Comparison of ENCODE assay signal across 3 cellular contexts in the genomic region with DNA sequence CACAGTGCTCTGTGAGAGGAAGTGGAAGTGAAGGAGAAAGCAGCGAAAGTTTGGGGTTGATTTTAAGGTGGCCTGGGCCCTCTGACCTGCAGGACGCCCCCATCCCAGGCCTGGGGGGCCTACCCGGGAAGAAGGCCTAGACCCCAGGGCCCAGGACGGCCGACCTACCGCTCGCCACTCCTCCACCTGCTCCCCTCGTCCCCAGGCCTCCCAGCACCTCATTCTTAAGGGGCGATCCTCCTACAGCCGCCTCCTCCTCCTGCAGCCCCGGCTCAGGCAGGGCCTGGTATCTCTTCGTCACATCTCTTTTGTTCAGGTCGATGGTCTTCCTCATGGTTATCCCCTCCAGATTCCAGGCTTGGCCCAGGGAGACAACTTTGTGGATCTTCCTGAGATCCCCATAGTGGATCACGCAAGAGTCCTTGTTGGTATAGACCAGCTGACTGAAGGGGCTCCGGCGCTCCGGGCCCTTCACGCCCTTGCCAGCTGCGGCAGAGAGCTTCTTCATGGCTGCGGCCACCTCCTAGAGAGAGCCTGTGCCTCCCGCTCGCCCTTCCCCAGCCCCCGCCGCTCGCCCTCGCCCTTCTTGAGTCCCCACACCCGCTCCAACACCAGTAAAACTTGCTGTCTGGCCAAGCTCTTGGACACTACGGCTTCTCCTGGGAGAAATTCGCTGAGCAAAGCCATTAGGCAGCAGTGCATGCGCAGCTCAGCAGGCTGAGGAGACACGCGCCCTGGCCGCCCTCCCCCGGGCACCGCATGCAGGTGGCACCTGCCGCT.
TF ChIP-seq lines count a peak whose summit lies in the region.

No MANE protein-coding gene starts in this region.

TF ChIP-seq in SK-N-SH treated with all-trans-retinoic acid at 6 μM for 48 hours, 23 proteins besides CTCF, POLR2A, EP300 and RAD21:
- no peak for TF ChIP-seq ZFP3 (CRISPR knock-in tag; IDR thresholded peaks at IDR 0.05)
- TF ChIP-seq ZC3H10 (CRISPR knock-in tag; IDR thresholded peaks at IDR 0.05) = no peak
- TF ChIP-seq SNAI2 (CRISPR knock-in tag; IDR thresholded peaks at IDR 0.05) = no peak
- no peak for TF ChIP-seq ISL1 (CRISPR knock-in tag; IDR thresholded peaks at IDR 0.05)
- no peak for TF ChIP-seq ZFP30 (CRISPR knock-in tag; IDR thresholded peaks at IDR 0.05)
- no peak for TF ChIP-seq ZNF565 (CRISPR knock-in tag; conservative IDR thresholded peaks at IDR 0.05; ENCODE audit: low read depth)

TF ChIP-seq in SK-N-SH, 30 proteins besides CTCF, POLR2A, EP300 and RAD21:
- TF ChIP-seq, protein P1, sequence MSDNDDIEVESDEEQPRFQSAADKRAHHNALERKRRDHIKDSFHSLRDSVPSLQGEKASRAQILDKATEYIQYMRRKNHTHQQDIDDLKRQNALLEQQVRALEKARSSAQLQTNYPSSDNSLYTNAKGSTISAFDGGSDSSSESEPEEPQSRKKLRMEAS (IDR thresholded peaks at IDR 0.05; ENCODE audit: low read depth) = no peak
- TF ChIP-seq NFIC (IDR thresholded peaks at IDR 0.05; ENCODE audit: borderline replicate concordance) (no peak), SIN3A (IDR thresholded peaks at IDR 0.05; ENCODE audit: borderline replicate concordance, low read depth, low read length) (no peak), RFX5 (IDR thresholded peaks at IDR 0.05; ENCODE audit: low read length) (no peak)
- TF ChIP-seq, protein P2, sequence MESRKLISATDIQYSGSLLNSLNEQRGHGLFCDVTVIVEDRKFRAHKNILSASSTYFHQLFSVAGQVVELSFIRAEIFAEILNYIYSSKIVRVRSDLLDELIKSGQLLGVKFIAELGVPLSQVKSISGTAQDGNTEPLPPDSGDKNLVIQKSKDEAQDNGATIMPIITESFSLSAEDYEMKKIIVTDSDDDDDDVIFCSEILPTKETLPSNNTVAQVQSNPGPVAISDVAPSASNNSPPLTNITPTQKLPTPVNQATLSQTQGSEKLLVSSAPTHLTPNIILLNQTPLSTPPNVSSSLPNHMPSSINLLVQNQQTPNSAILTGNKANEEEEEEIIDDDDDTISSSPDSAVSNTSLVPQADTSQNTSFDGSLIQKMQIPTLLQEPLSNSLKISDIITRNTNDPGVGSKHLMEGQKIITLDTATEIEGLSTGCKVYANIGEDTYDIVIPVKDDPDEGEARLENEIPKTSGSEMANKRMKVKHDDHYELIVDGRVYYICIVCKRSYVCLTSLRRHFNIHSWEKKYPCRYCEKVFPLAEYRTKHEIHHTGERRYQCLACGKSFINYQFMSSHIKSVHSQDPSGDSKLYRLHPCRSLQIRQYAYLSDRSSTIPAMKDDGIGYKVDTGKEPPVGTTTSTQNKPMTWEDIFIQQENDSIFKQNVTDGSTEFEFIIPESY (IDR thresholded peaks at IDR 0.05; ENCODE audit: borderline replicate concordance, low read depth) = no peak
- TF ChIP-seq, protein P3, sequence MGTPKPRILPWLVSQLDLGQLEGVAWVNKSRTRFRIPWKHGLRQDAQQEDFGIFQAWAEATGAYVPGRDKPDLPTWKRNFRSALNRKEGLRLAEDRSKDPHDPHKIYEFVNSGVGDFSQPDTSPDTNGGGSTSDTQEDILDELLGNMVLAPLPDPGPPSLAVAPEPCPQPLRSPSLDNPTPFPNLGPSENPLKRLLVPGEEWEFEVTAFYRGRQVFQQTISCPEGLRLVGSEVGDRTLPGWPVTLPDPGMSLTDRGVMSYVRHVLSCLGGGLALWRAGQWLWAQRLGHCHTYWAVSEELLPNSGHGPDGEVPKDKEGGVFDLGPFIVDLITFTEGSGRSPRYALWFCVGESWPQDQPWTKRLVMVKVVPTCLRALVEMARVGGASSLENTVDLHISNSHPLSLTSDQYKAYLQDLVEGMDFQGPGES (IDR thresholded peaks at IDR 0.05; ENCODE audit: low read depth, low read length) = no peak

TF ChIP-seq in K562, 482 proteins besides CTCF, POLR2A, EP300 and RAD21:
- TF ChIP-seq SIX5 (IDR thresholded peaks at IDR 0.05; ENCODE audit: borderline replicate concordance in 1 of 2, insufficient read depth in 1 of 2, low read depth in 1 of 2, low read length in 2 of 2) (no peak), NRF1 (conservative IDR thresholded peaks at IDR 0.05 in 1 of 2, IDR thresholded peaks at IDR 0.05 in 1 of 2) (peak; percentile 23 to 37; a peak in 1 of 4 replicates), HDAC8 (tag; IDR thresholded peaks at IDR 0.05) (no peak), GTF2F1 (IDR thresholded peaks at IDR 0.05; ENCODE audit: low read depth, low read length) (no peak), SRSF9 (IDR thresholded peaks at IDR 0.05; ENCODE audit: borderline replicate concordance, low read depth, low read length) (no peak)
- TF ChIP-seq, protein P4, sequence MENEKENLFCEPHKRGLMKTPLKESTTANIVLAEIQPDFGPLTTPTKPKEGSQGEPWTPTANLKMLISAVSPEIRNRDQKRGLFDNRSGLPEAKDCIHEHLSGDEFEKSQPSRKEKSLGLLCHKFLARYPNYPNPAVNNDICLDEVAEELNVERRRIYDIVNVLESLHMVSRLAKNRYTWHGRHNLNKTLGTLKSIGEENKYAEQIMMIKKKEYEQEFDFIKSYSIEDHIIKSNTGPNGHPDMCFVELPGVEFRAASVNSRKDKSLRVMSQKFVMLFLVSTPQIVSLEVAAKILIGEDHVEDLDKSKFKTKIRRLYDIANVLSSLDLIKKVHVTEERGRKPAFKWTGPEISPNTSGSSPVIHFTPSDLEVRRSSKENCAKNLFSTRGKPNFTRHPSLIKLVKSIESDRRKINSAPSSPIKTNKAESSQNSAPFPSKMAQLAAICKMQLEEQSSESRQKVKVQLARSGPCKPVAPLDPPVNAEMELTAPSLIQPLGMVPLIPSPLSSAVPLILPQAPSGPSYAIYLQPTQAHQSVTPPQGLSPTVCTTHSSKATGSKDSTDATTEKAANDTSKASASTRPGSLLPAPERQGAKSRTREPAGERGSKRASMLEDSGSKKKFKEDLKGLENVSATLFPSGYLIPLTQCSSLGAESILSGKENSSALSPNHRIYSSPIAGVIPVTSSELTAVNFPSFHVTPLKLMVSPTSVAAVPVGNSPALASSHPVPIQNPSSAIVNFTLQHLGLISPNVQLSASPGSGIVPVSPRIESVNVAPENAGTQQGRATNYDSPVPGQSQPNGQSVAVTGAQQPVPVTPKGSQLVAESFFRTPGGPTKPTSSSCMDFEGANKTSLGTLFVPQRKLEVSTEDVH (IDR thresholded peaks at IDR 0.05; ENCODE audit: low read depth, partially characterized antibody) = no peak
- TF ChIP-seq, protein P5, sequence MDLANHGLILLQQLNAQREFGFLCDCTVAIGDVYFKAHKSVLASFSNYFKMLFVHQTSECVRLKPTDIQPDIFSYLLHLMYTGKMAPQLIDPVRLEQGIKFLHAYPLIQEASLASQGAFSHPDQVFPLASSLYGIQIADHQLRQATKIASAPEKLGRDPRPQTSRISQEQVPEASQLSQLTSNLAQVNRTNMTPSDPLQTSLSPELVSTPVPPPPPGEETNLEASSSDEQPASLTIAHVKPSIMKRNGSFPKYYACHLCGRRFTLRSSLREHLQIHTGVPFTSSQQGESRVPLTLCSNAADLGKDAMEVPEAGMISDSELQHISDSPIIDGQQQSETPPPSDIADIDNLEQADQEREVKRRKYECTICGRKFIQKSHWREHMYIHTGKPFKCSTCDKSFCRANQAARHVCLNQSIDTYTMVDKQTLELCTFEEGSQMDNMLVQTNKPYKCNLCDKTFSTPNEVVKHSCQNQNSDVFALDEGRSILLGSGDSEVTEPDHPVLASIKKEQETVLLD (IDR thresholded peaks at IDR 0.05) = no peak
